In the genomic region with DNA sequence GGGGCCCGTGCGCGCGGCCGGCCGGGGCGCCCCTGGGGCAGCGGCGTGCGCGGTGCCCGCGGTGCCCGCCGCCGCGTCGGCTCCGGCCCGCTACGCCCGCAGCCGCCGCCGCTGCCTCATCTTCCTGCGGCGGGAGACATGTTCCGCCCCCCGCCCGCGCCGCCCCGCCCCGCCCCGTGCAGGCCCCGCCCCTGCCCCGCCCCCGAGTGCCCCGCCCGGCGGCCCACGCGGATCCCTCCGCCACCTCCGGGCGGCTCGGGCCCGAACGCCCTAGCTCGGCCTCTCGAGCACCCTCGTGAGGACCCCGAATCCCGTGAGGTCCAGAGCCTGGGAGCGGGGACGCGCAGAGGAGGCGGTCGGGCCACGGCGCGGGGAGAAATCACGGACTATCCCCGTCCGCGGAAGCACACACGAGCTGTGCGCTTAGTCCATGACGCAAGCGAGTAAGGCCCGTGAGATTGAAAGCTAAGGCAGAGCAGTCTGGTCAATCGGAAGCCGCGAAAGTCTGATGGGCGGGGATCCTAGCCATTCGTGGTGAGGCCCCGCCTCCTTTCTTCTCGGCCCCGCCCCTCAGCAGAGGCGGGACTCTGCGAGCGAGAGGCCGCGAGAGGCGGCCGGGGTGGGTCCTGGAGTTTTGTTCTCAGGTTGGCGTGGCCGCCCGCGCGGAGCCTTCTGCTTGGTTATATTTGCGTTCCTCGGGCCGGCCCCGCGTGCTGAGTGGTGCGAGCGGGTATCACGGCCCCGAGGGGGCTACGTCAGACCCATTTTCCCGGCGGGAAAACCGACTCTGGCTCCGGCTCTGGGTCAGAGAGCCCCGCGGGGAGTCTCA, we compare ENCODE assay signal across 1 cellular context.
TF ChIP-seq lines count a peak whose summit lies in the region.

A gene (minus strand): TSS at position 145 of the 829 bp plus-strand sequence. CDS start 2,367 bp downstream, outside the sequence.

TF ChIP-seq in GM12878, 131 proteins besides CTCF, POLR2A, EP300 and RAD21 (continued from another document and continues in another):
- TF ChIP-seq, protein P1, sequence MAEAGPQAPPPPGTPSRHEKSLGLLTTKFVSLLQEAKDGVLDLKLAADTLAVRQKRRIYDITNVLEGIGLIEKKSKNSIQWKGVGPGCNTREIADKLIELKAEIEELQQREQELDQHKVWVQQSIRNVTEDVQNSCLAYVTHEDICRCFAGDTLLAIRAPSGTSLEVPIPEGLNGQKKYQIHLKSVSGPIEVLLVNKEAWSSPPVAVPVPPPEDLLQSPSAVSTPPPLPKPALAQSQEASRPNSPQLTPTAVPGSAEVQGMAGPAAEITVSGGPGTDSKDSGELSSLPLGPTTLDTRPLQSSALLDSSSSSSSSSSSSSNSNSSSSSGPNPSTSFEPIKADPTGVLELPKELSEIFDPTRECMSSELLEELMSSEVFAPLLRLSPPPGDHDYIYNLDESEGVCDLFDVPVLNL (IDR thresholded peaks at IDR 0.05; ENCODE audit: low read depth, low read length): no peak
- TF ChIP-seq ZNF274 (IDR thresholded peaks at IDR 0.05; ENCODE audit: insufficient read depth, insufficient read length) (no peak), BMI1 (IDR thresholded peaks at IDR 0.05; ENCODE audit: borderline replicate concordance) (no peak), IRF4 (IDR thresholded peaks at IDR 0.05; ENCODE audit: low read depth, low read length) (0 out of 2 replicates have a peak, but pooled peaks have one; percentile 36), FOXK2 (IDR thresholded peaks at IDR 0.05) (no peak; the same call in 1 of the 2 replicates), LARP7 (IDR thresholded peaks at IDR 0.05) (peak; percentile 43), ZBED1 (IDR thresholded peaks at IDR 0.05; ENCODE audit: borderline replicate concordance) (no peak), POLR2AphosphoS5 (IDR thresholded peaks at IDR 0.05; ENCODE audit: low read length) (0 out of 2 replicates have a peak, but pooled peaks have one; percentile 39), RCOR1 (conservative IDR thresholded peaks at IDR 0.05; ENCODE audit: low read depth, low read length) (no peak), ZNF217 (IDR thresholded peaks at IDR 0.05) (peak; percentile 94; the same call in 1 of the 2 replicates), NFYA (IDR thresholded peaks at IDR 0.05; ENCODE audit: borderline replicate concordance, low read depth, low read length) (peak; percentile 72), RBBP5 (conservative IDR thresholded peaks at IDR 0.05) (no peak), NR2C2 (IDR thresholded peaks at IDR 0.05; ENCODE audit: borderline replicate concordance, control insufficient read depth, insufficient read length, low read depth) (no peak), KAT2A (conservative IDR thresholded peaks at IDR 0.05; ENCODE audit: control insufficient read depth, low read depth, low read length) (no peak), RAD51 (IDR thresholded peaks at IDR 0.05) (no peak), MTA2 (IDR thresholded peaks at IDR 0.05; ENCODE audit: low read depth) (no peak), RFX5 (IDR thresholded peaks at IDR 0.05; ENCODE audit: low read depth, low read length) (no peak), IKZF2 (IDR thresholded peaks at IDR 0.05) (peak; percentile 90 to 91), TCF3 (IDR thresholded peaks at IDR 0.05; ENCODE audit: borderline replicate concordance, insufficient read depth, low read depth, low read length) (no peak), NRF1 (conservative IDR thresholded peaks at IDR 0.05; ENCODE audit: low read depth, low read length) (no peak), SUZ12 (IDR thresholded peaks at IDR 0.05; ENCODE audit: unreplicated experiment) (no peak), SP1 (IDR thresholded peaks at IDR 0.05; ENCODE audit: low read depth, low read length) (peak; percentile 99), TAF1 (IDR thresholded peaks at IDR 0.05; ENCODE audit: borderline replicate concordance, low read depth, low read length) (peak; percentile 50; the same call in 1 of the 2 replicates), MXI1 (IDR thresholded peaks at IDR 0.05; ENCODE audit: low read depth, low read length) (peak; percentile 68)
- TF ChIP-seq, protein P2, sequence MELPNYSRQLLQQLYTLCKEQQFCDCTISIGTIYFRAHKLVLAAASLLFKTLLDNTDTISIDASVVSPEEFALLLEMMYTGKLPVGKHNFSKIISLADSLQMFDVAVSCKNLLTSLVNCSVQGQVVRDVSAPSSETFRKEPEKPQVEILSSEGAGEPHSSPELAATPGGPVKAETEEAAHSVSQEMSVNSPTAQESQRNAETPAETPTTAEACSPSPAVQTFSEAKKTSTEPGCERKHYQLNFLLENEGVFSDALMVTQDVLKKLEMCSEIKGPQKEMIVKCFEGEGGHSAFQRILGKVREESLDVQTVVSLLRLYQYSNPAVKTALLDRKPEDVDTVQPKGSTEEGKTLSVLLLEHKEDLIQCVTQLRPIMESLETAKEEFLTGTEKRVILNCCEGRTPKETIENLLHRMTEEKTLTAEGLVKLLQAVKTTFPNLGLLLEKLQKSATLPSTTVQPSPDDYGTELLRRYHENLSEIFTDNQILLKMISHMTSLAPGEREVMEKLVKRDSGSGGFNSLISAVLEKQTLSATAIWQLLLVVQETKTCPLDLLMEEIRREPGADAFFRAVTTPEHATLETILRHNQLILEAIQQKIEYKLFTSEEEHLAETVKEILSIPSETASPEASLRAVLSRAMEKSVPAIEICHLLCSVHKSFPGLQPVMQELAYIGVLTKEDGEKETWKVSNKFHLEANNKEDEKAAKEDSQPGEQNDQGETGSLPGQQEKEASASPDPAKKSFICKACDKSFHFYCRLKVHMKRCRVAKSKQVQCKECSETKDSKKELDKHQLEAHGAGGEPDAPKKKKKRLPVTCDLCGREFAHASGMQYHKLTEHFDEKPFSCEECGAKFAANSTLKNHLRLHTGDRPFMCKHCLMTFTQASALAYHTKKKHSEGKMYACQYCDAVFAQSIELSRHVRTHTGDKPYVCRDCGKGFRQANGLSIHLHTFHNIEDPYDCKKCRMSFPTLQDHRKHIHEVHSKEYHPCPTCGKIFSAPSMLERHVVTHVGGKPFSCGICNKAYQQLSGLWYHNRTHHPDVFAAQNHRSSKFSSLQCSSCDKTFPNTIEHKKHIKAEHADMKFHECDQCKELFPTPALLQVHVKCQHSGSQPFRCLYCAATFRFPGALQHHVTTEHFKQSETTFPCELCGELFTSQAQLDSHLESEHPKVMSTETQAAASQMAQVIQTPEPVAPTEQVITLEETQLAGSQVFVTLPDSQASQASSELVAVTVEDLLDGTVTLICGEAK (IDR thresholded peaks at IDR 0.05; ENCODE audit: borderline replicate concordance): peak; percentile 59
- TF ChIP-seq, protein P3, sequence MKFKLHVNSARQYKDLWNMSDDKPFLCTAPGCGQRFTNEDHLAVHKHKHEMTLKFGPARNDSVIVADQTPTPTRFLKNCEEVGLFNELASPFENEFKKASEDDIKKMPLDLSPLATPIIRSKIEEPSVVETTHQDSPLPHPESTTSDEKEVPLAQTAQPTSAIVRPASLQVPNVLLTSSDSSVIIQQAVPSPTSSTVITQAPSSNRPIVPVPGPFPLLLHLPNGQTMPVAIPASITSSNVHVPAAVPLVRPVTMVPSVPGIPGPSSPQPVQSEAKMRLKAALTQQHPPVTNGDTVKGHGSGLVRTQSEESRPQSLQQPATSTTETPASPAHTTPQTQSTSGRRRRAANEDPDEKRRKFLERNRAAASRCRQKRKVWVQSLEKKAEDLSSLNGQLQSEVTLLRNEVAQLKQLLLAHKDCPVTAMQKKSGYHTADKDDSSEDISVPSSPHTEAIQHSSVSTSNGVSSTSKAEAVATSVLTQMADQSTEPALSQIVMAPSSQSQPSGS (IDR thresholded peaks at IDR 0.05; ENCODE audit: low read length): peak; percentile 94
- TF ChIP-seq, protein P4, sequence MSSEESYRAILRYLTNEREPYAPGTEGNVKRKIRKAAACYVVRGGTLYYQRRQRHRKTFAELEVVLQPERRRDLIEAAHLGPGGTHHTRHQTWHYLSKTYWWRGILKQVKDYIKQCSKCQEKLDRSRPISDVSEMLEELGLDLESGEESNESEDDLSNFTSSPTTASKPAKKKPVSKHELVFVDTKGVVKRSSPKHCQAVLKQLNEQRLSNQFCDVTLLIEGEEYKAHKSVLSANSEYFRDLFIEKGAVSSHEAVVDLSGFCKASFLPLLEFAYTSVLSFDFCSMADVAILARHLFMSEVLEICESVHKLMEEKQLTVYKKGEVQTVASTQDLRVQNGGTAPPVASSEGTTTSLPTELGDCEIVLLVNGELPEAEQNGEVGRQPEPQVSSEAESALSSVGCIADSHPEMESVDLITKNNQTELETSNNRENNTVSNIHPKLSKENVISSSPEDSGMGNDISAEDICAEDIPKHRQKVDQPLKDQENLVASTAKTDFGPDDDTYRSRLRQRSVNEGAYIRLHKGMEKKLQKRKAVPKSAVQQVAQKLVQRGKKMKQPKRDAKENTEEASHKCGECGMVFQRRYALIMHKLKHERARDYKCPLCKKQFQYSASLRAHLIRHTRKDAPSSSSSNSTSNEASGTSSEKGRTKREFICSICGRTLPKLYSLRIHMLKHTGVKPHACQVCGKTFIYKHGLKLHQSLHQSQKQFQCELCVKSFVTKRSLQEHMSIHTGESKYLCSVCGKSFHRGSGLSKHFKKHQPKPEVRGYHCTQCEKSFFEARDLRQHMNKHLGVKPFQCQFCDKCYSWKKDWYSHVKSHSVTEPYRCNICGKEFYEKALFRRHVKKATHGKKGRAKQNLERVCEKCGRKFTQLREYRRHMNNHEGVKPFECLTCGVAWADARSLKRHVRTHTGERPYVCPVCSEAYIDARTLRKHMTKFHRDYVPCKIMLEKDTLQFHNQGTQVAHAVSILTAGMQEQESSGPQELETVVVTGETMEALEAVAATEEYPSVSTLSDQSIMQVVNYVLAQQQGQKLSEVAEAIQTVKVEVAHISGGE (CRISPR knock-in tag; IDR thresholded peaks at IDR 0.05): no peak
- TF ChIP-seq, protein P5, sequence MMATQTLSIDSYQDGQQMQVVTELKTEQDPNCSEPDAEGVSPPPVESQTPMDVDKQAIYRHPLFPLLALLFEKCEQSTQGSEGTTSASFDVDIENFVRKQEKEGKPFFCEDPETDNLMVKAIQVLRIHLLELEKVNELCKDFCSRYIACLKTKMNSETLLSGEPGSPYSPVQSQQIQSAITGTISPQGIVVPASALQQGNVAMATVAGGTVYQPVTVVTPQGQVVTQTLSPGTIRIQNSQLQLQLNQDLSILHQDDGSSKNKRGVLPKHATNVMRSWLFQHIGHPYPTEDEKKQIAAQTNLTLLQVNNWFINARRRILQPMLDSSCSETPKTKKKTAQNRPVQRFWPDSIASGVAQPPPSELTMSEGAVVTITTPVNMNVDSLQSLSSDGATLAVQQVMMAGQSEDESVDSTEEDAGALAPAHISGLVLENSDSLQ (IDR thresholded peaks at IDR 0.05): peak; percentile 100
- TF ChIP-seq, protein P6, sequence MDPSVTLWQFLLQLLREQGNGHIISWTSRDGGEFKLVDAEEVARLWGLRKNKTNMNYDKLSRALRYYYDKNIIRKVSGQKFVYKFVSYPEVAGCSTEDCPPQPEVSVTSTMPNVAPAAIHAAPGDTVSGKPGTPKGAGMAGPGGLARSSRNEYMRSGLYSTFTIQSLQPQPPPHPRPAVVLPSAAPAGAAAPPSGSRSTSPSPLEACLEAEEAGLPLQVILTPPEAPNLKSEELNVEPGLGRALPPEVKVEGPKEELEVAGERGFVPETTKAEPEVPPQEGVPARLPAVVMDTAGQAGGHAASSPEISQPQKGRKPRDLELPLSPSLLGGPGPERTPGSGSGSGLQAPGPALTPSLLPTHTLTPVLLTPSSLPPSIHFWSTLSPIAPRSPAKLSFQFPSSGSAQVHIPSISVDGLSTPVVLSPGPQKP (IDR thresholded peaks at IDR 0.05; ENCODE audit: low read depth, low read length): peak; percentile 18; the same call in 1 of the 2 replicates
- TF ChIP-seq, protein P7, sequence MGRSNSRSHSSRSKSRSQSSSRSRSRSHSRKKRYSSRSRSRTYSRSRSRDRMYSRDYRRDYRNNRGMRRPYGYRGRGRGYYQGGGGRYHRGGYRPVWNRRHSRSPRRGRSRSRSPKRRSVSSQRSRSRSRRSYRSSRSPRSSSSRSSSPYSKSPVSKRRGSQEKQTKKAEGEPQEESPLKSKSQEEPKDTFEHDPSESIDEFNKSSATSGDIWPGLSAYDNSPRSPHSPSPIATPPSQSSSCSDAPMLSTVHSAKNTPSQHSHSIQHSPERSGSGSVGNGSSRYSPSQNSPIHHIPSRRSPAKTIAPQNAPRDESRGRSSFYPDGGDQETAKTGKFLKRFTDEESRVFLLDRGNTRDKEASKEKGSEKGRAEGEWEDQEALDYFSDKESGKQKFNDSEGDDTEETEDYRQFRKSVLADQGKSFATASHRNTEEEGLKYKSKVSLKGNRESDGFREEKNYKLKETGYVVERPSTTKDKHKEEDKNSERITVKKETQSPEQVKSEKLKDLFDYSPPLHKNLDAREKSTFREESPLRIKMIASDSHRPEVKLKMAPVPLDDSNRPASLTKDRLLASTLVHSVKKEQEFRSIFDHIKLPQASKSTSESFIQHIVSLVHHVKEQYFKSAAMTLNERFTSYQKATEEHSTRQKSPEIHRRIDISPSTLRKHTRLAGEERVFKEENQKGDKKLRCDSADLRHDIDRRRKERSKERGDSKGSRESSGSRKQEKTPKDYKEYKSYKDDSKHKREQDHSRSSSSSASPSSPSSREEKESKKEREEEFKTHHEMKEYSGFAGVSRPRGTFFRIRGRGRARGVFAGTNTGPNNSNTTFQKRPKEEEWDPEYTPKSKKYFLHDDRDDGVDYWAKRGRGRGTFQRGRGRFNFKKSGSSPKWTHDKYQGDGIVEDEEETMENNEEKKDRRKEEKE (IDR thresholded peaks at IDR 0.05): no peak
- TF ChIP-seq, protein P8, sequence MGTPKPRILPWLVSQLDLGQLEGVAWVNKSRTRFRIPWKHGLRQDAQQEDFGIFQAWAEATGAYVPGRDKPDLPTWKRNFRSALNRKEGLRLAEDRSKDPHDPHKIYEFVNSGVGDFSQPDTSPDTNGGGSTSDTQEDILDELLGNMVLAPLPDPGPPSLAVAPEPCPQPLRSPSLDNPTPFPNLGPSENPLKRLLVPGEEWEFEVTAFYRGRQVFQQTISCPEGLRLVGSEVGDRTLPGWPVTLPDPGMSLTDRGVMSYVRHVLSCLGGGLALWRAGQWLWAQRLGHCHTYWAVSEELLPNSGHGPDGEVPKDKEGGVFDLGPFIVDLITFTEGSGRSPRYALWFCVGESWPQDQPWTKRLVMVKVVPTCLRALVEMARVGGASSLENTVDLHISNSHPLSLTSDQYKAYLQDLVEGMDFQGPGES (IDR thresholded peaks at IDR 0.05): peak; percentile 88; the same call in 1 of the 2 replicates
- TF ChIP-seq, protein P9, sequence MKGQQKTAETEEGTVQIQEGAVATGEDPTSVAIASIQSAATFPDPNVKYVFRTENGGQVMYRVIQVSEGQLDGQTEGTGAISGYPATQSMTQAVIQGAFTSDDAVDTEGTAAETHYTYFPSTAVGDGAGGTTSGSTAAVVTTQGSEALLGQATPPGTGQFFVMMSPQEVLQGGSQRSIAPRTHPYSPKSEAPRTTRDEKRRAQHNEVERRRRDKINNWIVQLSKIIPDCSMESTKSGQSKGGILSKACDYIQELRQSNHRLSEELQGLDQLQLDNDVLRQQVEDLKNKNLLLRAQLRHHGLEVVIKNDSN (IDR thresholded peaks at IDR 0.05; ENCODE audit: borderline replicate concordance, extremely low read length, insufficient read depth, low read depth, low read length): no peak
